Comparison of ENCODE assay signal across 21 cellular contexts in the genomic region with DNA sequence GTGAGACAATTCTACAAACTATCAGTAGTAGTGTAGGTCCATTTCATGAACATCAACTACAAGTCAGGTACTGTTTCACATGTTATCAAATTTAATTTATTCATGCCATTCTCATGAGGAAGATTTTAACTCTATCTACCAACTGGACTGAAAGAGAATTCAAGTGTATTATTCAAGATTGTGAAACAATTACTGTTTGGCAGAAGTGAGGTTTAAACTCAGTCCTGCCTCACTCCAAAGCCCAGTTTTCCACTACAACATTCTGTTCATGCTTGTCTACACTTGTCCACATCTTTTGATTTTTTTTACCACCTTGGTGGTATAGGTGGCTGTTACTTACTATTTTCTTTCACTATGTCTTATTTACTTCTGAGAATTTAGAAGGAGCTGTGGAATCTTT.
"Had no signal": no experiment of that assay in that cellular context is flagged by ENCODE, and none has a peak within 500 bp of the region (broad histone marks: within the 10 kb centered on the region; RNA-seq: fewer than 3 reads in every experiment).

No MANE protein-coding gene starts in this region.

- H3K4me1 Mint-ChIP-seq: activated T-helper 17 cell treated with anti-CD3 and anti-CD28 coated beads, Interleukin-2, amount 50 U/mL, for 72 hours; endodermal cell; T-cell had no signal

- H3K36me3 ChIP-seq: adrenal gland, ascending aorta, colonic mucosa, heart left ventricle, spleen, upper lobe of right lung had no signal

- H3K27me3 ChIP-seq: adrenal gland, ascending aorta, colonic mucosa, dorsolateral prefrontal cortex, heart left ventricle, spleen, upper lobe of right lung had no signal

- H3K27ac Mint-ChIP-seq: activated CD8-positive, alpha-beta T cell treated with anti-CD3 and anti-CD28 coated beads, Interleukin-2, amount 10 ng/mL, durations not matched to agents 7 days and 5 days; activated naive CD4-positive, alpha-beta T cell treated with anti-CD3 and anti-CD28 coated beads, Interleukin-2, amount 50 U/mL, for 72 hours; activated T-helper 17 cell treated with anti-CD3 and anti-CD28 coated beads, Interleukin-2, amount 50 U/mL, for 72 hours; endodermal cell; naive thymus-derived CD4-positive, alpha-beta T cell; progenitor cell of endocrine pancreas; T-cell had no signal

- H3K9me3 ChIP-seq: adrenal gland, colonic mucosa, upper lobe of right lung had no signal

- H3K9me3 Mint-ChIP-seq: activated naive CD4-positive, alpha-beta T cell treated with anti-CD3 and anti-CD28 coated beads, Interleukin-2, amount 50 U/mL, for 72 hours had no signal

- H3K4me3 ChIP-seq: adrenal gland, ascending aorta, colonic mucosa, dorsolateral prefrontal cortex, heart left ventricle, lung, spleen, upper lobe of right lung had no signal

- DNase-seq: activated CD4-positive, alpha-beta T cell treated with anti-CD3 and anti-CD28 coated beads for 1 hour; activated CD4-positive, alpha-beta T cell treated with anti-CD3 and anti-CD28 coated beads, Interleukin-2, amount 50 U/mL, for 1 hour; activated CD8-positive, alpha-beta T cell treated with anti-CD3 and anti-CD28 coated beads, Interleukin-2, amount 10 ng/mL, durations not matched to agents 7 days and 5 days; adrenal gland; colonic mucosa; dorsolateral prefrontal cortex; endodermal cell; kidney; naive thymus-derived CD4-positive, alpha-beta T cell; spleen; stimulated activated CD4-positive, alpha-beta T cell treated with anti-CD3 and anti-CD28 coated beads, Interleukin-4, amount 100 ng/mL, for 24 hours; stimulated activated naive CD4-positive, alpha-beta T cell treated with Interleukin-2 at 50 U/mL for 16 hours; T-cell; upper lobe of right lung had no signal

- H3K27me3 Mint-ChIP-seq: activated T-helper 17 cell treated with anti-CD3 and anti-CD28 coated beads, Interleukin-2, amount 50 U/mL, for 72 hours; naive thymus-derived CD4-positive, alpha-beta T cell; progenitor cell of endocrine pancreas; T-cell had no signal

- H3K4me3 Mint-ChIP-seq: activated CD8-positive, alpha-beta T cell treated with anti-CD3 and anti-CD28 coated beads, Interleukin-2, amount 10 ng/mL, durations not matched to agents 7 days and 5 days; activated T-helper 17 cell treated with anti-CD3 and anti-CD28 coated beads, Interleukin-2, amount 50 U/mL, for 72 hours; endodermal cell; naive thymus-derived CD4-positive, alpha-beta T cell; T-cell had no signal

- H3K27ac ChIP-seq: adrenal gland, ascending aorta, colonic mucosa, dorsolateral prefrontal cortex, heart left ventricle, spleen, upper lobe of right lung had no signal

- H3K36me3 Mint-ChIP-seq: activated naive CD4-positive, alpha-beta T cell treated with anti-CD3 and anti-CD28 coated beads, Interleukin-2, amount 50 U/mL, for 72 hours; naive thymus-derived CD4-positive, alpha-beta T cell; T-cell had no signal

- H3K4me1 ChIP-seq: adrenal gland, colonic mucosa, heart left ventricle, spleen, upper lobe of right lung had no signal

- ATAC-seq: activated CD8-positive, alpha-beta T cell treated with anti-CD3 and anti-CD28 coated beads, Interleukin-2, amount 10 ng/mL, durations not matched to agents 7 days and 5 days; activated naive CD4-positive, alpha-beta T cell treated with anti-CD3 and anti-CD28 coated beads, Interleukin-2, amount 50 U/mL, for 72 hours; activated T-helper 17 cell treated with anti-CD3 and anti-CD28 coated beads, Interleukin-2, amount 50 U/mL, for 72 hours; heart left ventricle; left lobe of liver; naive thymus-derived CD4-positive, alpha-beta T cell; T-cell; upper lobe of right lung had no signal
